Comparison of ENCODE assay signal across 10 cellular contexts in genomic region chr17:74444406-74444805, GRCh38. TPM values are rescaled to one million over a fixed set of nuclear protein-coding genes. Genes with fewer than 3 reads are reported as not detected.
DNase-seq lines count a peak whose midpoint lies in the region; ATAC-seq and TF ChIP-seq lines count a peak whose summit lies in the region.
"Had no signal": no experiment of that assay in that cellular context is flagged by ENCODE, and none has a peak within 500 bp of the region (broad histone marks: within the 10 kb centered on the region; RNA-seq: fewer than 3 reads in every experiment).

No MANE protein-coding gene starts in this region.

- no peaks in the 10 kb centered on the region for H3K9me3 Mint-ChIP-seq in activated naive CD4-positive, alpha-beta T cell treated with anti-CD3 and anti-CD28 coated beads, Interleukin-2, amount 10 ng/mL, durations not matched to agents 7 days and 5 days
- H3K9me3 Mint-ChIP-seq: T-helper 1 cell treated with Interleukin-12 subunit alpha and Interleukin-12 subunit beta and Interleukin-4 antibody, amounts not matched to agents 30 μg/mL and 1 μg/mL, for 36 hours had no signal

- peaks cover 86% of the 10 kb centered on the region for H3K27me3 Mint-ChIP-seq in activated naive CD4-positive, alpha-beta T cell treated with anti-CD3 and anti-CD28 coated beads, Interleukin-2, amount 10 ng/mL, durations not matched to agents 7 days and 5 days

- DNase-seq in RPMI7951 (ENCODE audit: low read depth) (peak; percentile 68), Right ventricle myocardium superior (peak; percentile 83), transverse colon (no peak), DMS53 treated with DMSO at 0.1 percent for 48 hours (lab: John Stamatoyannopoulos, UW; ENCODE audit: unreplicated experiment) (no peak), RKO (ENCODE audit: low spot score) (no peak), SKM-1 (lab: John Stamatoyannopoulos, UW; ENCODE audit: unreplicated experiment) (no peak)
- DNase-seq in activated naive CD4-positive, alpha-beta T cell treated with anti-CD3 and anti-CD28 coated beads, Interleukin-2, amount 10 ng/mL, durations not matched to agents 7 days and 5 days, result no peak
- DNase-seq: NCI-H1105 had no signal

- H3K27ac ChIP-seq in muscle layer of duodenum (ENCODE audit: low read length), result peak overlapping the region; percentile 76
- peak overlapping the region; percentile 87 to 91 (median 90) for H3K27ac ChIP-seq in transverse colon

- H3K4me3 Mint-ChIP-seq in activated naive CD4-positive, alpha-beta T cell treated with anti-CD3 and anti-CD28 coated beads, Interleukin-2, amount 10 ng/mL, durations not matched to agents 7 days and 5 days, result no peak overlapping the region
- H3K4me3 Mint-ChIP-seq: T-helper 1 cell treated with Interleukin-12 subunit alpha and Interleukin-12 subunit beta and Interleukin-4 antibody, amounts not matched to agents 30 μg/mL and 1 μg/mL, for 36 hours had no signal

- H3K4me3 ChIP-seq in muscle layer of duodenum (ENCODE audit: low read depth in 1 of 2, low read length in 2 of 2) (no peak overlapping the region), transverse colon (no peak overlapping the region)

- H3K27me3 ChIP-seq in muscle layer of duodenum (ENCODE audit: low read depth, low read length), result no peaks in the 10 kb centered on the region
- no peaks in the 10 kb centered on the region for H3K27me3 ChIP-seq in transverse colon

- TF ChIP-seq POLR2A in transverse colon (IDR thresholded peaks at IDR 0.05), result no peak

- H3K27ac Mint-ChIP-seq in activated naive CD4-positive, alpha-beta T cell treated with anti-CD3 and anti-CD28 coated beads, Interleukin-2, amount 10 ng/mL, durations not matched to agents 7 days and 5 days, result no peak overlapping the region
- H3K27ac Mint-ChIP-seq: T-helper 1 cell treated with Interleukin-12 subunit alpha and Interleukin-12 subunit beta and Interleukin-4 antibody, amounts not matched to agents 30 μg/mL and 1 μg/mL, for 36 hours had no signal

- CTCF ChIA-PET in activated naive CD4-positive, alpha-beta T cell treated with anti-CD3 and anti-CD28 coated beads, Interleukin-2, amount 10 ng/mL, durations not matched to agents 7 days and 5 days (lab: Charles Lee), result interaction anchor here (1.1 to 1.4 kb wide), 3 partner anchors 13 to 162 kb away, joined by 3 read pairs; no protein-coding TSS in a partner anchor

- H3K9me3 ChIP-seq in muscle layer of duodenum (ENCODE audit: control insufficient read depth in 1 of 2, low read length in 2 of 2) (no peaks in the 10 kb centered on the region), transverse colon (no peaks in the 10 kb centered on the region)

- ATAC-seq in Right ventricle myocardium superior (ENCODE audit: poor library complexity), result peak; percentile 27

- TF ChIP-seq CTCF in transverse colon (IDR thresholded peaks at IDR 0.05), result no peak

- H3K36me3 ChIP-seq in muscle layer of duodenum (ENCODE audit: control insufficient read depth in 1 of 2, insufficient read depth in 2 of 2, low read length in 2 of 2) (peaks cover 0 to 4% of the 10 kb centered on the region in 2 donors), transverse colon (peaks cover 0 to 5% (median 0%) of the 10 kb centered on the region in 4 donors)

- intact Hi-C loops in Right ventricle myocardium superior (cut with DNase I) (no loop called here), transverse colon (cut with DNase I; ENCODE audit: low total_unique reads) (loop anchor here (10.0 kb wide), 1 partner anchor 230 kb away; the partner anchor contains the start of gene TTYH2)

- H3K36me3 Mint-ChIP-seq in activated naive CD4-positive, alpha-beta T cell treated with anti-CD3 and anti-CD28 coated beads, Interleukin-2, amount 10 ng/mL, durations not matched to agents 7 days and 5 days, result no peaks in the 10 kb centered on the region

- in situ Hi-C loops in transverse colon (cut with MboI; ENCODE audit: low pct_ligation_motif_present in 1 of 4, low pct_unique_long_range_greater_than_20kb in 1 of 4, low sequenced_read_pairs in 3 of 4), result no loop called here

- H3K4me1 ChIP-seq in muscle layer of duodenum (ENCODE audit: control insufficient read depth in 1 of 2, insufficient read depth in 2 of 2, low read length in 2 of 2) (peaks cover 16 to 29% of the 10 kb centered on the region in 2 donors), transverse colon (peaks cover 28 to 36% (median 32%) of the 10 kb centered on the region in 4 donors)

- 63% methylated on average over 11 of the region's 12 CpGs; no CpG with 5 or more reads in 1 of the 2 donors for WGBS in transverse colon (ENCODE audit: low coverage in 1 of 2), 2 donors

- no peak for TF ChIP-seq EP300 in transverse colon (IDR thresholded peaks at IDR 0.05; ENCODE audit: low read depth)

- H3K4me1 Mint-ChIP-seq in activated naive CD4-positive, alpha-beta T cell treated with anti-CD3 and anti-CD28 coated beads, Interleukin-2, amount 10 ng/mL, durations not matched to agents 7 days and 5 days, result peaks cover 4% of the 10 kb centered on the region

RNA-seq across cellular contexts. Expression of gene GPRC5C, which starts 12.5 kb away (rescaled TPM):
- 133 and 154 TPM in 2 replicates for total RNA-seq in RPMI7951 (2014; rRNA removed; shearing (Covaris generic))
- total RNA-seq in Right ventricle myocardium superior, result 30.5 TPM
- 100 to 1,000 TPM in 3 of 4 donors, 10 to 100 TPM in 1; 62.5 to 263 (median 174) TPM for total RNA-seq in transverse colon

RNA-seq across cellular contexts. Expression of gene CD300A, which starts 22.0 kb away (rescaled TPM):
- total RNA-seq in RPMI7951 (2014; rRNA removed; shearing (Covaris generic)), result not detected in 2 replicates
- total RNA-seq in Right ventricle myocardium superior (1.7 TPM), transverse colon (1 to 10 TPM in 2 of 4 donors, not detected in 2; 3.1 to 5.1 TPM)

Comparison
In these comparisons a context has a peak if more than half of its experiments do, and no peak if none do; other contexts are left out.
1. DNase-seq: peak in RPMI7951 (single experiment) and Right ventricle myocardium superior (single experiment); none in transverse colon (single experiment), DMS53 treated with DMSO at 0.1 percent for 48 hours (single experiment), activated naive CD4-positive, alpha-beta T cell treated with anti-CD3 and anti-CD28 coated beads, Interleukin-2, amount 10 ng/mL, durations not matched to agents 7 days and 5 days (single experiment), RKO (single experiment) and SKM-1 (single experiment).